8 cellular contexts compared by ENCODE assay signal in the genomic region with DNA sequence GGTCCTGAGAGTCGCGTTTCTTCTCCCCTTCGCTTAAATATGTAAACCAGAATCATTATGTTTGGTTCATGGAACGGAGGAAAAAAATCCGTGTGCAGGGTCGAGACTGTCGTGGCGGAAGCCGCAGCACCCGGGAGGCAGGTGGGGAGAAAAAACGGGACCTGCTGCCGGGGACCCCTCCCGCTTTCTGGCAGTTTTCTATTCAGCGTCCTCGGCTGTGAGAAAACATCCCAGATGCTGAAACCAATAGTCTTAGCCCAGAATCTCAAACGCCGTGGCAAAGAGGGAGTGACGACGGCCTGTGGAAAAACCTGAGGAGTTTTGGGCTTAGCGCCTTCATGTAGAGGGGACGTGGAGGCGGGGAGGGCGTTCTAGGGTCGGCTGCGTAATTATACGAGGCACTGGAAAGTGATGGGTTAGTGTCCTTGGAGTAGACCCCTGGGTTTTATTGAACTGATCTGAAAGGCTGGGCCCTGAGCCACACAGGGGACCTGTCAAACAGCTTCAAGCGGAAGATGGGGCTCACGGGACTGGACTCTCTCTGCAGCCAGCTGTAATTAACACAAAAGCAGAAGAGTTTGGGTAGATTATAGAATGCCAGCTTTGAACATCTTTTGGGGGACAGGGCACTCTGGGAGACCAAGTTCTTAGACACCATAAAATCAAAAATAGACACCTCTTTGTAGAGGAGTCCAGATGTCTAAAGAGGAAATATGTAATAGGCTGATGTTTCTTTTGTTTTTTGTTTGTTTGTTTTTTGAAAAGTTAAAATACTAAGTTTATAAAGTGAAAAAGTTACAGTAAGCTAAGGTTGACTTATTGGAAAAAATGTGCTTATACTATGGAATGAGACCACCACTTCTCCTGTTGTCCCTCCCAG. TPM values are rescaled to one million over a fixed set of nuclear protein-coding genes. Genes with fewer than 3 reads are reported as not detected.
DNase-seq lines count a peak whose midpoint lies in the region; ATAC-seq and TF ChIP-seq lines count a peak whose summit lies in the region.

No MANE protein-coding gene starts in this region.

- H3K27ac Mint-ChIP-seq in T-cell: peak overlapping the region; percentile 94 to 97
- H3K27ac Mint-ChIP-seq in stimulated activated memory B cell treated with anti-CD40 and anti-IgM and Interleukin-4, amounts not matched to agents 10 μg/mL and 1 μg/mL and 100 μg/mL, for 72 hours: peak overlapping the region; percentile 85

- peak overlapping the region; percentile 51 for H3K4me3 ChIP-seq in HL-60 (replicated peaks; ENCODE audit: insufficient read depth, low read length)

- H3K36me3 Mint-ChIP-seq in T-cell: no peaks in the 10 kb centered on the region
- H3K36me3 Mint-ChIP-seq in stimulated activated memory B cell treated with anti-CD40 and anti-IgM and Interleukin-4, amounts not matched to agents 10 μg/mL and 1 μg/mL and 100 μg/mL, for 72 hours: no peaks in the 10 kb centered on the region

- ATAC-seq in T-cell (replicated peaks in 1 of 4) (peak; percentile 6 to 26 (median 16)), left lobe of liver (peak; percentile 29), GM19467 (IDR thresholded peaks at IDR 0.05; ENCODE audit: unreplicated experiment) (no peak)
- no peak for ATAC-seq in stimulated activated memory B cell treated with anti-CD40 and anti-IgM and Interleukin-4, amounts not matched to agents 10 μg/mL and 1 μg/mL and 100 μg/mL, for 72 hours

- POLR2A ChIA-PET in T-cell (lab: Charles Lee): interaction anchor here in 1 of 2 donors (0.6 kb wide), 2 partner anchors 8 to 1209 kb away, joined by 3 to 4 read pairs; no protein-coding TSS in a partner anchor

- no peaks in the 10 kb centered on the region for H3K9me3 Mint-ChIP-seq in T-cell
- H3K9me3 Mint-ChIP-seq in stimulated activated memory B cell treated with anti-CD40 and anti-IgM and Interleukin-4, amounts not matched to agents 10 μg/mL and 1 μg/mL and 100 μg/mL, for 72 hours: no peaks in the 10 kb centered on the region

- DNase-seq in COLO668 (lab: John Stamatoyannopoulos, UW; ENCODE audit: unreplicated experiment) (peak; percentile 20), HL-60 (ENCODE audit: low read depth in 1 of 2, low spot score in 1 of 2) (peak in 1 of 2 experiments; percentile 49), T-cell (peak in 9 of 34 experiments; percentile 1 to 20 (median 9)), cerebellar cortex (ENCODE audit: low spot score) (peak; percentile 16), left lobe of liver (ENCODE audit: low spot score) (no peak), NCI-H446 treated with DMSO at 0.1 percent for 48 hours (lab: John Stamatoyannopoulos, UW) (no peak)

- H3K4me3 Mint-ChIP-seq in T-cell: peak overlapping the region; percentile 92 to 98 (median 96)
- H3K4me3 Mint-ChIP-seq in stimulated activated memory B cell treated with anti-CD40 and anti-IgM and Interleukin-4, amounts not matched to agents 10 μg/mL and 1 μg/mL and 100 μg/mL, for 72 hours: peak overlapping the region; percentile 91

- H3K27me3 Mint-ChIP-seq in T-cell: no peaks in the 10 kb centered on the region
- H3K27me3 Mint-ChIP-seq in stimulated activated memory B cell treated with anti-CD40 and anti-IgM and Interleukin-4, amounts not matched to agents 10 μg/mL and 1 μg/mL and 100 μg/mL, for 72 hours: no peaks in the 10 kb centered on the region

- CTCF ChIA-PET in T-cell (lab: Charles Lee): interaction anchor here in 1 of 2 donors (0.6 to 1.2 kb wide), 2 partner anchors 68 to 1596 kb away, joined by 6 to 9 read pairs; no protein-coding TSS in a partner anchor

- peaks cover 18 to 39% (median 19%) of the 10 kb centered on the region in 3 donors for H3K4me1 Mint-ChIP-seq in T-cell
- peaks cover 28% of the 10 kb centered on the region for H3K4me1 Mint-ChIP-seq in stimulated activated memory B cell treated with anti-CD40 and anti-IgM and Interleukin-4, amounts not matched to agents 10 μg/mL and 1 μg/mL and 100 μg/mL, for 72 hours

- H3K27me3 ChIP-seq in HL-60 (ENCODE audit: insufficient read depth, poor library complexity, severe bottlenecking): no peaks in the 10 kb centered on the region

- peak overlapping the region; percentile 96 for H3K27ac ChIP-seq in HL-60 (replicated peaks)

- TF ChIP-seq CTCF in HL-60 (IDR thresholded peaks at IDR 0.05; ENCODE audit: insufficient read depth, low read length): no peak

RNA-seq across cellular contexts. Expression of gene BUB1, which starts 0.8 kb away (rescaled TPM):
- total RNA-seq in T-cell: 1 to 10 TPM; 2.7 to 4.7 (median 3.1) TPM
- 0.88 TPM for total RNA-seq in left lobe of liver

RNA-seq across cellular contexts. Expression of gene ACOXL, which starts 53.7 kb away (rescaled TPM):
- under 1 TPM in 1 of 5 donors, not detected in 4; 0.10 TPM for total RNA-seq in T-cell
- total RNA-seq in left lobe of liver: not detected

Comparison
In these comparisons a context has a peak if more than half of its experiments do, and no peak if none do; other contexts are left out.
1. DNase-seq: peak in COLO668 (single experiment) and cerebellar cortex (single experiment); none in left lobe of liver (single experiment) and NCI-H446 treated with DMSO at 0.1 percent for 48 hours (single experiment).
2. ATAC-seq: peak in T-cell (4 of 4) and left lobe of liver (single experiment); none in stimulated activated memory B cell treated with anti-CD40 and anti-IgM and Interleukin-4, amounts not matched to agents 10 μg/mL and 1 μg/mL and 100 μg/mL, for 72 hours (single experiment) and GM19467 (single experiment).